ENCODE assay signal across 8 cellular contexts in the genomic region with DNA sequence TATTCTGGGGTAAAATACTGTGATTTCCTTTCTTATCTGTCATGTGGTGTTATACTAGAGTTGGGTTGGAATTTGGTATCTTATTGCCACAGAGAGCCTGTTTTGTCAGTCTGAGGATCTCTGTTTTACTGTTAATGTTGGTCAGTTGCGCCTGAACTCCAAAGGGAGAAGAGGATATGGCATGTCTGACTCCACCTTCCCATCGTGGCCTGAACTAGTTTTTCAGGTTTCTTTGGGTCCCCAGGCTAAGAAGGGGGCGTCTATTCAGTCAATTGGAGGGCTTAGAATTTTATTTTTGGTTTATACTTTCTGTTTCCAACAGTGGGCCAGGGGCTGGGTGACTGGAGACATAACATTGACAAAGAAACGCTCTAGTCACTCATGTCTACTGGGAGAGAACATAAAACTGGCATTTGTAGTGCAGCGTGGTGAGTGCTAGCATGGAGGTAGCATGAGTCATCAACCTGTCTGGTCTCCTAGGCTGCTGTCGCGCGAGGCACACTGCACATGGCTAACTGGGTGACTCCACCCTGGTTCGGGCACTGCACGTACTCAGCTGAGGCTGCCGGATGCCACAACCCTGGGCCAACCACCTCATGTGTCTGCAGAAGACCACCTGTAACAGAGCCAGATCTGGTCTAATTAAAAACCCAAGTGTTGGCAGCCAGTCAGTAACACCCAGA.
DNase-seq lines count a peak whose midpoint lies in the region; ATAC-seq and TF ChIP-seq lines count a peak whose summit lies in the region.

No MANE protein-coding gene starts in this region.

- H3K4me1 ChIP-seq in esophagus muscularis mucosa (no peaks in the 10 kb centered on the region), ascending aorta (no peaks in the 10 kb centered on the region)

- no peak for TF ChIP-seq POLR2A in esophagus muscularis mucosa (IDR thresholded peaks at IDR 0.05; ENCODE audit: low read depth)

- intact Hi-C loops in esophagus muscularis mucosa (cut with DNase I), result no loop called here
- intact Hi-C loops in ascending aorta (cut with DNase I), result no loop called here

- H3K36me3 ChIP-seq in esophagus muscularis mucosa (no peaks in the 10 kb centered on the region), ascending aorta (no peaks in the 10 kb centered on the region)

- no peak for ATAC-seq in GM21381 (IDR thresholded peaks at IDR 0.05; ENCODE audit: unreplicated experiment)

- peak; percentile 19 for DNase-seq in activated gamma-delta T cell treated with Interleukin-2 at 50 U/mL for 16 hours
- DNase-seq in activated gamma-delta T cell (lab: John Stamatoyannopoulos, UW), result no peak
- peak; percentile 6 for DNase-seq in RPMI8226
- DNase-seq in esophagus muscularis mucosa (ENCODE audit: extremely low spot score), result peak; percentile 83
- DNase-seq in stimulated activated CD8-positive, alpha-beta memory T cell treated with anti-CD3 and anti-CD28 coated beads, Interleukin-4, amount 100 ng/mL, for 1 hour (ENCODE audit: low read depth in 2 of 2, low spot score in 1 of 2), result peak; percentile 2 to 5
- DNase-seq in cerebellum (ENCODE audit: low spot score), result no peak
- DNase-seq in ascending aorta (ENCODE audit: low spot score in 2 of 2), result no peak

- H3K27me3 ChIP-seq in esophagus muscularis mucosa (no peaks in the 10 kb centered on the region), ascending aorta (no peaks in the 10 kb centered on the region)

- 58% methylated on average over 5 of the region's 11 CpGs for WGBS in esophagus muscularis mucosa

- TF ChIP-seq EP300 in esophagus muscularis mucosa (IDR thresholded peaks at IDR 0.05), result no peak

- no peak overlapping the region for H3K27ac ChIP-seq in esophagus muscularis mucosa (replicated peaks in 1 of 4)
- no peak overlapping the region for H3K27ac ChIP-seq in ascending aorta

- TF ChIP-seq CTCF in esophagus muscularis mucosa (IDR thresholded peaks at IDR 0.05) (no peak), ascending aorta (IDR thresholded peaks at IDR 0.05) (no peak)

- H3K4me3 ChIP-seq in esophagus muscularis mucosa (no peak overlapping the region), ascending aorta (no peak overlapping the region)

- H3K9me3 ChIP-seq in esophagus muscularis mucosa, result no peaks in the 10 kb centered on the region
- H3K9me3 ChIP-seq in ascending aorta, result no peaks in the 10 kb centered on the region

Comparison
In these comparisons a context has a peak if more than half of its experiments do, and no peak if none do; other contexts are left out.
1. DNase-seq: peak in activated gamma-delta T cell treated with Interleukin-2 at 50 U/mL for 16 hours (single experiment), RPMI8226 (single experiment), esophagus muscularis mucosa (single experiment) and stimulated activated CD8-positive, alpha-beta memory T cell treated with anti-CD3 and anti-CD28 coated beads, Interleukin-4, amount 100 ng/mL, for 1 hour (2 of 2); none in activated gamma-delta T cell (single experiment), cerebellum (single experiment) and ascending aorta (0 of 2).